ENCODE assay signal across 21 cellular contexts in genomic region chrX:10043386-10043785, GRCh38.
"Had no signal": no experiment of that assay in that cellular context is flagged by ENCODE, and none has a peak within 500 bp of the region (broad histone marks: within the 10 kb centered on the region; RNA-seq: fewer than 3 reads in every experiment).

No MANE protein-coding gene starts in this region.

- H3K36me3 ChIP-seq: esophagus muscularis mucosa, gastroesophageal sphincter, sigmoid colon, thoracic aorta had no signal

- H3K27ac ChIP-seq: esophagus muscularis mucosa, gastroesophageal sphincter, psoas muscle, sigmoid colon had no signal

- H3K27me3 ChIP-seq: esophagus muscularis mucosa, gastroesophageal sphincter, sigmoid colon had no signal

- H3K9me3 ChIP-seq: esophagus muscularis mucosa, gastroesophageal sphincter, psoas muscle, sigmoid colon, thoracic aorta had no signal

- DNase-seq: effector memory CD4-positive, alpha-beta T cell; foreskin fibroblast; glutamatergic neuron; immature natural killer cell; kidney; left cardiac atrium; mesendoderm; naive thymus-derived CD4-positive, alpha-beta T cell; nephron progenitor cell; psoas muscle; retina; sigmoid colon; stimulated activated CD4-positive, alpha-beta T cell treated with anti-CD3 and anti-CD28 coated beads, Interleukin-2, amount 100 ng/mL, for 24 hours; stimulated activated CD4-positive, alpha-beta T cell treated with anti-CD3 and anti-CD28 coated beads, Interleukin-4, amount 100 ng/mL, for 4 hours; stimulated activated naive B cell treated with anti-CD40 and anti-IgM and Interleukin-4, amounts not matched to agents 10 μg/mL and 1 μg/mL and 100 μg/mL, for 72 hours; stimulated activated naive CD8-positive, alpha-beta T cell treated with anti-CD3 and anti-CD28 coated beads, Interleukin-15, amount 100 ng/mL, for 72 hours; substantia nigra had no signal

- H3K4me1 ChIP-seq: psoas muscle had no signal

- ATAC-seq: gastroesophageal sphincter; left cardiac atrium; naive thymus-derived CD4-positive, alpha-beta T cell; psoas muscle; stimulated activated naive B cell treated with anti-CD40 and anti-IgM and Interleukin-4, amounts not matched to agents 10 μg/mL and 1 μg/mL and 100 μg/mL, for 72 hours; stimulated activated naive CD8-positive, alpha-beta T cell treated with anti-CD3 and anti-CD28 coated beads, Interleukin-15, amount 100 ng/mL, for 72 hours had no signal

- H3K4me3 ChIP-seq: esophagus muscularis mucosa, gastroesophageal sphincter, psoas muscle, sigmoid colon, skin epidermis, thoracic aorta had no signal
